15 cellular contexts compared by ENCODE assay signal in the genomic region with DNA sequence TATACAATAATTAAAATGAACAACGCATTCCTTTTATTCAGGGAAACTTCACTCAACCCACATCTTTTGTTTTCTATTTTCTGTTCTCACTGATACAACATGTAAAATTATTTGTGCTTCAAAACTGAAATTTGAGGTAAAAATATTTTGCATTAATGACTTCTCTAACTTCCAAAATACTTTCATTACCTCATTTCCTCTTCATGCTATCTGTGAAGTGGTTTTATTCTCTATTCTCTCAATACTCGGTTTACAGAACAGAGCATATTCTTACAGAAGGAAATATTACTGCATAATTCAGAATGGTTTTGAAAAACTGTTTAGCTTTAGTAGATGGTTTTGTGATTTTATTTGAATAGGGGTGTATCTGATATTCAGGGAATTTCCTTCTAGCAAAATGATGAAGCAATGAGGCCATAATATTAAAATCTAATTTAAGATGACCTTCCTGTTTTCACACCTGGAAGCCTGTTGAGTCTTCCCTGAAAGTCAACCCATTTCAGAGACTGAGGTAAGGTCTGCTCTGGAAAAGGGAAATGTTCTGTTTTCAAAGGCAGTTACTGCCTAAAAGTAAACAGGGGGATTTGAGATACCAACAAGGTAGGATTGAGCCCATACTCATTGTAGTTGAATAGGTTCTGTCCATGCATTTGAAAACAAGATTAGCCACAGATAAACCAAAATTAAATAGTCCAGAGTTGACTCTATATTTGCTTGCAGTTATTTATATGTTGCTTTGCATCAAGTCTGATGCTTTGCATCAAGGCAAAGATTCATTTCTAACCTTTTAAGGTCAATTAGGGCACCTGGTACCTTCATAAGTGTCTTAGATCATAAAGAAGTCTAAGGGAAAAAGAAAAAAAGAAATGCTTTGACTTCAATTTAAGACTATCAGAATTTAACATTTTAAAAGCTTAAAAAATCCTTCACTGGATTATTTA. TPM values are rescaled to one million over a fixed set of nuclear protein-coding genes. Genes with fewer than 3 reads are reported as not detected.
A peak's percentile ranks its signal among the peaks of the same experiment; 100 is the strongest.
DNase-seq lines count a peak whose midpoint lies in the region; ATAC-seq lines count a peak whose summit lies in the region.
"Had no signal": no experiment of that assay in that cellular context is flagged by ENCODE, and none has a peak within 500 bp of the region (broad histone marks: within the 10 kb centered on the region; RNA-seq: fewer than 3 reads in every experiment).

No MANE protein-coding gene starts in this region.

- no peaks in the 10 kb centered on the region for H3K9me3 ChIP-seq in CD4-positive, CD25-positive, alpha-beta regulatory T cell (ENCODE audit: control insufficient read depth in 2 of 2, low read length in 2 of 2)
- no peaks in the 10 kb centered on the region for H3K9me3 ChIP-seq in SJCRH30 (replicated peaks)
- H3K9me3 ChIP-seq: Caco-2, thoracic aorta had no signal

- no peaks in the 10 kb centered on the region for H3K27me3 Mint-ChIP-seq in CD4-positive, CD25-positive, alpha-beta regulatory T cell
- H3K27me3 Mint-ChIP-seq: dendritic cell treated with granulocyte-macrophage colony-stimulating factor and Interleukin-4, amounts not matched to agents 40 ng/mL and 50 ng/mL, for 4 days had no signal

- peak overlapping the region; percentile 23 for H3K4me3 ChIP-seq in CD4-positive, CD25-positive, alpha-beta regulatory T cell (ENCODE audit: low read depth, low read length)
- H3K4me3 ChIP-seq in SJCRH30 = no peak overlapping the region
- H3K4me3 ChIP-seq: thoracic aorta had no signal

- H3K4me3 Mint-ChIP-seq in CD4-positive, CD25-positive, alpha-beta regulatory T cell = peak overlapping the region; percentile 39 to 76 (median 64)
- H3K4me3 Mint-ChIP-seq: dendritic cell treated with granulocyte-macrophage colony-stimulating factor and Interleukin-4, amounts not matched to agents 40 ng/mL and 50 ng/mL, for 4 days; nephron had no signal

- DNase-seq in CD4-positive, CD25-positive, alpha-beta regulatory T cell = peak in 2 of 3 donors; percentile 21 to 22
- DNase-seq in NAMALWA (ENCODE audit: low spot score) (peak; percentile 67), SJCRH30 (no peak), substantia nigra (lab: John Stamatoyannopoulos, UW) (no peak)
- no peak for DNase-seq in effector CD4-positive, alpha-beta T cell
- DNase-seq: Caco-2; MV-4-11; RPMI8226; stimulated activated CD4-positive, alpha-beta T cell treated with anti-CD3 and anti-CD28 coated beads, Interleukin-15, amount 100 ng/mL, for 24 hours had no signal

- H3K36me3 ChIP-seq in CD4-positive, CD25-positive, alpha-beta regulatory T cell (ENCODE audit: control insufficient read depth, insufficient read depth, low read length) = no peaks in the 10 kb centered on the region
- H3K36me3 ChIP-seq in SJCRH30 = no peaks in the 10 kb centered on the region
- H3K36me3 ChIP-seq: thoracic aorta had no signal

- no peak overlapping the region for H3K27ac ChIP-seq in CD4-positive, CD25-positive, alpha-beta regulatory T cell (ENCODE audit: insufficient read depth, low read length, poor library complexity, severe bottlenecking)
- no peak overlapping the region for H3K27ac ChIP-seq in SJCRH30
- H3K27ac ChIP-seq in substantia nigra (ENCODE audit: low read depth, low read length, poor library complexity, severe bottlenecking) = no peak overlapping the region
- H3K27ac ChIP-seq: thoracic aorta had no signal

- H3K27ac Mint-ChIP-seq in CD4-positive, CD25-positive, alpha-beta regulatory T cell = peak overlapping the region; percentile 72 to 96 (median 78)
- H3K27ac Mint-ChIP-seq: dendritic cell treated with granulocyte-macrophage colony-stimulating factor and Interleukin-4, amounts not matched to agents 40 ng/mL and 50 ng/mL, for 4 days; nephron had no signal

- H3K4me1 Mint-ChIP-seq in CD4-positive, CD25-positive, alpha-beta regulatory T cell = peaks cover 27 to 62% (median 40%) of the 10 kb centered on the region in 4 donors
- H3K4me1 Mint-ChIP-seq: nephron had no signal

- H3K36me3 Mint-ChIP-seq in CD4-positive, CD25-positive, alpha-beta regulatory T cell = no peaks in the 10 kb centered on the region

- peak in 1 of 2 donors; percentile 41 for ATAC-seq in CD4-positive, CD25-positive, alpha-beta regulatory T cell (ENCODE audit: low read depth in 2 of 2)
- ATAC-seq in GM18867 (IDR thresholded peaks at IDR 0.05; ENCODE audit: unreplicated experiment) (peak; percentile 82), HG02678 (IDR thresholded peaks at IDR 0.05; ENCODE audit: unreplicated experiment) (peak; percentile 83), HG03342 (IDR thresholded peaks at IDR 0.05; ENCODE audit: unreplicated experiment) (no peak)

- H3K4me1 ChIP-seq in CD4-positive, CD25-positive, alpha-beta regulatory T cell (ENCODE audit: control insufficient read depth, insufficient read depth, low read length, poor library complexity, severe bottlenecking) = peaks cover 39% of the 10 kb centered on the region
- no peaks in the 10 kb centered on the region for H3K4me1 ChIP-seq in SJCRH30

- H3K27me3 ChIP-seq in CD4-positive, CD25-positive, alpha-beta regulatory T cell (ENCODE audit: control insufficient read depth, insufficient read depth, low read length) = no peaks in the 10 kb centered on the region
- no peaks in the 10 kb centered on the region for H3K27me3 ChIP-seq in SJCRH30

- H3K9me3 Mint-ChIP-seq in CD4-positive, CD25-positive, alpha-beta regulatory T cell = no peaks in the 10 kb centered on the region
- H3K9me3 Mint-ChIP-seq: dendritic cell treated with granulocyte-macrophage colony-stimulating factor and Interleukin-4, amounts not matched to agents 40 ng/mL and 50 ng/mL, for 4 days; nephron had no signal

RNA-seq across cellular contexts. Expression of gene PEX13, which starts 50.8 kb away (rescaled TPM):
- total RNA-seq in CD4-positive, CD25-positive, alpha-beta regulatory T cell = 13.1 TPM
- 10 to 100 TPM in 3 of 4 donors, 1 to 10 TPM in 1; 9.4 to 15.6 (median 13.6) TPM for polyA plus RNA-seq in CD4-positive, CD25-positive, alpha-beta regulatory T cell
- total RNA-seq in SJCRH30 (2014; rRNA removed; shearing (Covaris generic)) = 37.9 and 40.0 TPM in 2 replicates

RNA-seq across cellular contexts. Expression of gene PUS10, which starts 51.3 kb away (rescaled TPM):
- total RNA-seq in CD4-positive, CD25-positive, alpha-beta regulatory T cell = 5.2 TPM
- 1 to 10 TPM; 4.5 to 7.1 (median 5.8) TPM for polyA plus RNA-seq in CD4-positive, CD25-positive, alpha-beta regulatory T cell
- 8.9 and 9.0 TPM in 2 replicates for total RNA-seq in SJCRH30 (2014; rRNA removed; shearing (Covaris generic))

Comparison
In these comparisons a context has a peak if more than half of its experiments do, and no peak if none do; other contexts are left out.
1. DNase-seq: peak in CD4-positive, CD25-positive, alpha-beta regulatory T cell (2 of 3) and NAMALWA (single experiment); none in effector CD4-positive, alpha-beta T cell (single experiment), SJCRH30 (0 of 2) and substantia nigra (0 of 49).